In genomic region chr3:120173056-120173675, GRCh38 we compare ENCODE assay signal across 18 cellular contexts.
DNase-seq lines count a peak whose midpoint lies in the region; ATAC-seq, FAIRE-seq and TF ChIP-seq lines count a peak whose summit lies in the region.
"Had no signal": no experiment of that assay in that cellular context is flagged by ENCODE, and none has a peak within 500 bp of the region (broad histone marks: within the 10 kb centered on the region; RNA-seq: fewer than 3 reads in every experiment).

No MANE protein-coding gene starts in this region.

- no peaks in the 10 kb centered on the region for H3K27me3 Mint-ChIP-seq in activated T-helper 17 cell treated with anti-CD3 and anti-CD28 coated beads, Interleukin-2, amount 50 U/mL, for 72 hours

- no peak overlapping the region for H4K8ac ChIP-seq in trophoblast cell (ENCODE audit: low read depth, low read length)

- peak overlapping the region; percentile 10 for H2BK12ac ChIP-seq in trophoblast cell (ENCODE audit: low read length)

- H3K9me3 Mint-ChIP-seq in activated T-helper 17 cell treated with anti-CD3 and anti-CD28 coated beads, Interleukin-2, amount 50 U/mL, for 72 hours = no peaks in the 10 kb centered on the region
- H3K9me3 Mint-ChIP-seq: GM23338 had no signal

- intact Hi-C loops in colonic mucosa (cut with DNase I) = no loop called here

- H3K27ac ChIP-seq in colonic mucosa (no peak overlapping the region), trophoblast cell (ENCODE audit: low read depth, low read length) (no peak overlapping the region)
- H3K27ac ChIP-seq: BLaER1 treated with 17β-estradiol and CSF1 and Interleukin-3, amounts not matched to agents 10 nM and 100 nM; PC-9 had no signal

- no peak for FAIRE-seq in GM12892 (lab: Jason Lieb, UNC)
- FAIRE-seq: G401.6 had no signal

- no CpG with 5 or more reads among the region's 6 CpGs for WGBS in trophoblast cell (ENCODE audit: extremely low coverage, insufficient coverage, insufficient read length)

- H3K4me3 Mint-ChIP-seq in activated T-helper 17 cell treated with anti-CD3 and anti-CD28 coated beads, Interleukin-2, amount 50 U/mL, for 72 hours = no peak overlapping the region
- H3K4me3 Mint-ChIP-seq: GM23338 had no signal

- H4K91ac ChIP-seq in trophoblast cell (ENCODE audit: low read depth, low read length) = no peak overlapping the region

- H2AFZ ChIP-seq in trophoblast cell (ENCODE audit: insufficient read depth, low read length, poor library complexity) = no peak overlapping the region
- H2AFZ ChIP-seq: GM23338, PC-9 had no signal

- no peak overlapping the region for H2BK120ac ChIP-seq in trophoblast cell (ENCODE audit: insufficient read depth, low read length, poor library complexity)

- H3K79me1 ChIP-seq in trophoblast cell (ENCODE audit: low read length) = peaks cover 23% of the 10 kb centered on the region

- TF ChIP-seq POLR2A in GM12892 (IDR thresholded peaks at IDR 0.05; ENCODE audit: low read depth, low read length) = no peak

- no peaks in the 10 kb centered on the region for H3K36me3 Mint-ChIP-seq in activated T-helper 17 cell treated with anti-CD3 and anti-CD28 coated beads, Interleukin-2, amount 50 U/mL, for 72 hours (ENCODE audit: low read depth)

- H3K9ac ChIP-seq in colonic mucosa (ENCODE audit: low read depth in 2 of 2, low read length in 2 of 2) (no peak overlapping the region), trophoblast cell (ENCODE audit: low read length) (no peak overlapping the region)
- H3K9ac ChIP-seq: BLaER1 treated with 17β-estradiol and CSF1 and Interleukin-3, amounts not matched to agents 10 nM and 100 nM had no signal

- H4K12ac ChIP-seq in trophoblast cell (ENCODE audit: low read depth, low read length) = no peak overlapping the region

- H3K79me2 ChIP-seq in trophoblast cell (ENCODE audit: control insufficient read depth, insufficient read depth, low read length, poor library complexity) = peaks cover 2% of the 10 kb centered on the region

- TF ChIP-seq CTCF in colonic mucosa (IDR thresholded peaks at IDR 0.05) = no peak

- H3K4me1 Mint-ChIP-seq in activated T-helper 17 cell treated with anti-CD3 and anti-CD28 coated beads, Interleukin-2, amount 50 U/mL, for 72 hours = no peaks in the 10 kb centered on the region

- H3K18ac ChIP-seq in trophoblast cell (ENCODE audit: low read length) = no peak overlapping the region

- DNase-seq in ELR (ENCODE audit: low read depth) (peak; percentile 22), NCI-H2029 treated with DMSO at 0.1 percent for 48 hours (lab: John Stamatoyannopoulos, UW) (peak; percentile 90), colonic mucosa (peak; percentile 12), trophoblast cell (no peak), GM12892 (ENCODE audit: insufficient read length) (no peak)
- no peak for DNase-seq in stimulated activated CD4-positive, alpha-beta T cell treated with anti-CD3 and anti-CD28 coated beads, Interleukin-4, amount 100 ng/mL, for 24 hours
- DNase-seq: DMS 273 treated with DMSO at 0.1 percent for 48 hours, KG1, NCI-H1092 treated with DMSO at 0.1 percent for 48 hours, NCI-H1694 treated with DMSO at 0.1 percent for 48 hours, NCI-H774, PC-9, T-helper 2 cell had no signal

- H2BK5ac ChIP-seq in trophoblast cell (ENCODE audit: low read depth, low read length, poor library complexity) = no peak overlapping the region

- H3K9me3 ChIP-seq in colonic mucosa = no peaks in the 10 kb centered on the region
- H3K9me3 ChIP-seq in trophoblast cell (ENCODE audit: insufficient read depth, low read depth, low read length) = no peaks in the 10 kb centered on the region
- H3K9me3 ChIP-seq: BLaER1 treated with 17β-estradiol and CSF1 and Interleukin-3, amounts not matched to agents 10 nM and 100 nM had no signal

- H3K4me3 ChIP-seq in colonic mucosa (no peak overlapping the region), trophoblast cell (ENCODE audit: low read depth, low read length) (no peak overlapping the region)
- H3K4me3 ChIP-seq: BLaER1 treated with 17β-estradiol and CSF1 and Interleukin-3, amounts not matched to agents 10 nM and 100 nM; GM23338; PC-9 had no signal

- H3K4me1 ChIP-seq in colonic mucosa (no peaks in the 10 kb centered on the region), trophoblast cell (ENCODE audit: control insufficient read depth in 1 of 2, insufficient read depth in 2 of 2, low read length in 2 of 2) (peaks cover 16 to 21% of the 10 kb centered on the region in 2 experiments)

- H2AK5ac ChIP-seq in trophoblast cell (ENCODE audit: low read length) = no peak overlapping the region

- no peak for ATAC-seq in activated T-helper 17 cell treated with anti-CD3 and anti-CD28 coated beads, Interleukin-2, amount 50 U/mL, for 72 hours (replicated peaks)
- ATAC-seq: GM23338, Right ventricle myocardium inferior had no signal

- H3K4me2 ChIP-seq in trophoblast cell (ENCODE audit: low read length) = no peak overlapping the region
- H3K4me2 ChIP-seq: GM23338, PC-9 had no signal

- H3K27ac Mint-ChIP-seq in activated T-helper 17 cell treated with anti-CD3 and anti-CD28 coated beads, Interleukin-2, amount 50 U/mL, for 72 hours = no peak overlapping the region
- H3K27ac Mint-ChIP-seq: GM23338 had no signal

- H3K23ac ChIP-seq in trophoblast cell (ENCODE audit: low read length) = no peak overlapping the region

- H3K4ac ChIP-seq in trophoblast cell (ENCODE audit: low read depth, low read length) = no peak overlapping the region

- H3K36me3 ChIP-seq in colonic mucosa (no peaks in the 10 kb centered on the region), trophoblast cell (ENCODE audit: control insufficient read depth in 1 of 2, insufficient read depth in 2 of 2, low read length in 2 of 2) (no peaks in the 10 kb centered on the region)
- H3K36me3 ChIP-seq: BLaER1 treated with 17β-estradiol and CSF1 and Interleukin-3, amounts not matched to agents 10 nM and 100 nM had no signal

- no peaks in the 10 kb centered on the region for H3K27me3 ChIP-seq in colonic mucosa
- no peaks in the 10 kb centered on the region for H3K27me3 ChIP-seq in trophoblast cell (ENCODE audit: insufficient read depth, low read length)
- H3K27me3 ChIP-seq: BLaER1 treated with 17β-estradiol and CSF1 and Interleukin-3, amounts not matched to agents 10 nM and 100 nM had no signal

- H3K14ac ChIP-seq in trophoblast cell (ENCODE audit: low read length) = no peak overlapping the region

Comparison
In these comparisons a context has a peak if more than half of its experiments do, and no peak if none do; other contexts are left out.
1. DNase-seq: peak in ELR (single experiment), NCI-H2029 treated with DMSO at 0.1 percent for 48 hours (single experiment) and colonic mucosa (single experiment); none in trophoblast cell (0 of 2), stimulated activated CD4-positive, alpha-beta T cell treated with anti-CD3 and anti-CD28 coated beads, Interleukin-4, amount 100 ng/mL, for 24 hours (single experiment) and GM12892 (single experiment).